Comparison of ENCODE assay signal across 2 cellular contexts in genomic region chr19:1418951-1419735, GRCh38.
TF ChIP-seq lines count a peak whose summit lies in the region.

No MANE protein-coding gene starts in this region.

TF ChIP-seq in IMR-90, 13 proteins besides CTCF, POLR2A, EP300 and RAD21:
- TF ChIP-seq CHD1 (IDR thresholded peaks at IDR 0.05; ENCODE audit: low read depth, low read length), result no peak
- TF ChIP-seq RCOR1 (IDR thresholded peaks at IDR 0.05; ENCODE audit: insufficient replicate concordance, low read length), result no peak
- TF ChIP-seq RFX5 (IDR thresholded peaks at IDR 0.05; ENCODE audit: low read depth, low read length), result no peak
- TF ChIP-seq CEBPB (IDR thresholded peaks at IDR 0.05; ENCODE audit: low read depth, low read length), result no peak
- no peak for TF ChIP-seq ELK1 (IDR thresholded peaks at IDR 0.05; ENCODE audit: borderline replicate concordance, low read depth, low read length)
- no peak for TF ChIP-seq USF2 (IDR thresholded peaks at IDR 0.05; ENCODE audit: low read depth, low read length)
- no peak for TF ChIP-seq SMC3 (IDR thresholded peaks at IDR 0.05; ENCODE audit: low read depth, low read length)
- TF ChIP-seq BHLHE40 (IDR thresholded peaks at IDR 0.05; ENCODE audit: low read depth, low read length), result no peak
- TF ChIP-seq MXI1 (IDR thresholded peaks at IDR 0.05; ENCODE audit: borderline replicate concordance, low read depth, low read length), result no peak
- no peak for TF ChIP-seq NFE2L2 (IDR thresholded peaks at IDR 0.05; ENCODE audit: low read depth, low read length)
TF ChIP-seq in IMR-90: peak in this region for 0.

TF ChIP-seq in H1, 55 proteins besides CTCF, POLR2A, EP300 and RAD21:
- TF ChIP-seq HDAC6 (IDR thresholded peaks at IDR 0.05; ENCODE audit: low read depth, low read length) (no peak), CHD7 (IDR thresholded peaks at IDR 0.05; ENCODE audit: insufficient replicate concordance, low read length) (no peak)
